Comparison of ENCODE assay signal across 8 cellular contexts in genomic region chr10:31602541-31603244, GRCh38.
DNase-seq lines count a peak whose midpoint lies in the region; ATAC-seq and TF ChIP-seq lines count a peak whose summit lies in the region.

No MANE protein-coding gene starts in this region.

- WGBS in GM23248 (ENCODE audit: low coverage in 1 of 2, low lambda C conversion rate in 2 of 2, missing lambda C conversion rate in 2 of 2), 2 experiments = 0 to 1% methylated on average over 15 to 23 of the region's 23 CpGs
- WGBS in esophagus muscularis mucosa = 14% methylated on average over 18 of the region's 23 CpGs

- TF ChIP-seq CTCF in AG09319 (IDR thresholded peaks at IDR 0.05; ENCODE audit: low read depth, low read length) (no peak), esophagus muscularis mucosa (IDR thresholded peaks at IDR 0.05) (no peak)

- no peak for TF ChIP-seq EP300 in esophagus muscularis mucosa (IDR thresholded peaks at IDR 0.05)

- peak overlapping the region; percentile 83 for H3K9ac ChIP-seq in GM23248

- H3K36me3 ChIP-seq in GM23248 (ENCODE audit: low read depth) = no peaks in the 10 kb centered on the region
- H3K36me3 ChIP-seq in esophagus muscularis mucosa = no peaks in the 10 kb centered on the region

- H3K9me3 ChIP-seq in GM23248 (ENCODE audit: low read depth) = no peaks in the 10 kb centered on the region
- no peaks in the 10 kb centered on the region for H3K9me3 ChIP-seq in esophagus muscularis mucosa

- ATAC-seq in SK-N-SH treated with all-trans-retinoic acid at 6 μM for 48 hours (peak; percentile 30), GM21390 (IDR thresholded peaks at IDR 0.05; ENCODE audit: unreplicated experiment) (no peak)

- H3K4me3 ChIP-seq in GM23248 = peak overlapping the region; percentile 80
- peak overlapping the region; percentile 61 to 83 (median 66) for H3K4me3 ChIP-seq in esophagus muscularis mucosa

- H3K27ac ChIP-seq in GM23248 (peak overlapping the region; percentile 70), esophagus muscularis mucosa (replicated peaks in 1 of 4) (peak overlapping the region; percentile 81 to 89 (median 87))

- peaks cover 4% of the 10 kb centered on the region; the same call in 1 of the 2 replicates for H3F3A ChIP-seq in GM23248 (ENCODE audit: insufficient read depth)

- H3K79me2 ChIP-seq in GM23248 (ENCODE audit: insufficient read depth) = no peaks in the 10 kb centered on the region

- H3K4me1 ChIP-seq in GM23248 (ENCODE audit: insufficient read depth) (peaks cover 3% of the 10 kb centered on the region; the same call in 1 of the 2 replicates), esophagus muscularis mucosa (peaks cover 14 to 41% (median 34%) of the 10 kb centered on the region in 4 donors)

- in situ Hi-C loops in GM23248 (cut with MboI) = no loop called here

- DNase-seq in AG09319 (ENCODE audit: extremely low read depth, low read depth) = peak; percentile 60
- DNase-seq in GM23248 = peak; percentile 96
- DNase-seq in esophagus muscularis mucosa (ENCODE audit: extremely low spot score) = peak; percentile 95
- peak; percentile 83 for DNase-seq in mucosa of gallbladder (ENCODE audit: low spot score)
- DNase-seq in ureter (ENCODE audit: low spot score) = peak; percentile 85
- DNase-seq in SKM-1 treated with dmso at 0.1 percent for 144 hours (lab: John Stamatoyannopoulos, UW; ENCODE audit: unreplicated experiment) = no peak

- H4K20me1 ChIP-seq in GM23248 (ENCODE audit: insufficient read depth) = no peaks in the 10 kb centered on the region

- H3K4me2 ChIP-seq in GM23248 (ENCODE audit: unreplicated experiment) = peak overlapping the region; percentile 89

- no peaks in the 10 kb centered on the region for H3K9me2 ChIP-seq in GM23248 (ENCODE audit: insufficient read depth)

- intact Hi-C loops in esophagus muscularis mucosa (cut with DNase I) = loop anchor here (5.0 kb wide), 2 partner anchors 160 to 280 kb away; no protein-coding TSS in a partner anchor

- TF ChIP-seq POLR2A in esophagus muscularis mucosa (IDR thresholded peaks at IDR 0.05; ENCODE audit: low read depth) = no peak

- no peaks in the 10 kb centered on the region for H3K27me3 ChIP-seq in GM23248 (replicated peaks; ENCODE audit: insufficient read depth)
- H3K27me3 ChIP-seq in esophagus muscularis mucosa = no peaks in the 10 kb centered on the region

- H2AFZ ChIP-seq in GM23248 = peak overlapping the region; percentile 86

TF ChIP-seq in SK-N-SH treated with all-trans-retinoic acid at 6 μM for 48 hours, 23 proteins besides CTCF, POLR2A, EP300 and RAD21:
- no peak for TF ChIP-seq ESRRG (CRISPR knock-in tag; IDR thresholded peaks at IDR 0.05)
- no peak for TF ChIP-seq PPARA (CRISPR knock-in tag; IDR thresholded peaks at IDR 0.05; ENCODE audit: borderline replicate concordance)
- no peak for TF ChIP-seq GLIS3 (CRISPR knock-in tag; IDR thresholded peaks at IDR 0.05)
- no peak for TF ChIP-seq TCF4 (CRISPR knock-in tag; IDR thresholded peaks at IDR 0.05; ENCODE audit: borderline replicate concordance)
- no peak for TF ChIP-seq RARB (CRISPR knock-in tag; IDR thresholded peaks at IDR 0.05)
- TF ChIP-seq ZNF565 (CRISPR knock-in tag; conservative IDR thresholded peaks at IDR 0.05; ENCODE audit: low read depth) = no peak
- TF ChIP-seq, protein P1, sequence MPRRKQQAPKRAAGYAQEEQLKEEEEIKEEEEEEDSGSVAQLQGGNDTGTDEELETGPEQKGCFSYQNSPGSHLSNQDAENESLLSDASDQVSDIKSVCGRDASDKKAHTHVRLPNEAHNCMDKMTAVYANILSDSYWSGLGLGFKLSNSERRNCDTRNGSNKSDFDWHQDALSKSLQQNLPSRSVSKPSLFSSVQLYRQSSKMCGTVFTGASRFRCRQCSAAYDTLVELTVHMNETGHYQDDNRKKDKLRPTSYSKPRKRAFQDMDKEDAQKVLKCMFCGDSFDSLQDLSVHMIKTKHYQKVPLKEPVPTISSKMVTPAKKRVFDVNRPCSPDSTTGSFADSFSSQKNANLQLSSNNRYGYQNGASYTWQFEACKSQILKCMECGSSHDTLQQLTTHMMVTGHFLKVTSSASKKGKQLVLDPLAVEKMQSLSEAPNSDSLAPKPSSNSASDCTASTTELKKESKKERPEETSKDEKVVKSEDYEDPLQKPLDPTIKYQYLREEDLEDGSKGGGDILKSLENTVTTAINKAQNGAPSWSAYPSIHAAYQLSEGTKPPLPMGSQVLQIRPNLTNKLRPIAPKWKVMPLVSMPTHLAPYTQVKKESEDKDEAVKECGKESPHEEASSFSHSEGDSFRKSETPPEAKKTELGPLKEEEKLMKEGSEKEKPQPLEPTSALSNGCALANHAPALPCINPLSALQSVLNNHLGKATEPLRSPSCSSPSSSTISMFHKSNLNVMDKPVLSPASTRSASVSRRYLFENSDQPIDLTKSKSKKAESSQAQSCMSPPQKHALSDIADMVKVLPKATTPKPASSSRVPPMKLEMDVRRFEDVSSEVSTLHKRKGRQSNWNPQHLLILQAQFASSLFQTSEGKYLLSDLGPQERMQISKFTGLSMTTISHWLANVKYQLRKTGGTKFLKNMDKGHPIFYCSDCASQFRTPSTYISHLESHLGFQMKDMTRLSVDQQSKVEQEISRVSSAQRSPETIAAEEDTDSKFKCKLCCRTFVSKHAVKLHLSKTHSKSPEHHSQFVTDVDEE (CRISPR knock-in tag; IDR thresholded peaks at IDR 0.05) = no peak
- TF ChIP-seq ISL1 (CRISPR knock-in tag; IDR thresholded peaks at IDR 0.05) = no peak
- no peak for TF ChIP-seq SNAI2 (CRISPR knock-in tag; IDR thresholded peaks at IDR 0.05)
- TF ChIP-seq, protein P2, sequence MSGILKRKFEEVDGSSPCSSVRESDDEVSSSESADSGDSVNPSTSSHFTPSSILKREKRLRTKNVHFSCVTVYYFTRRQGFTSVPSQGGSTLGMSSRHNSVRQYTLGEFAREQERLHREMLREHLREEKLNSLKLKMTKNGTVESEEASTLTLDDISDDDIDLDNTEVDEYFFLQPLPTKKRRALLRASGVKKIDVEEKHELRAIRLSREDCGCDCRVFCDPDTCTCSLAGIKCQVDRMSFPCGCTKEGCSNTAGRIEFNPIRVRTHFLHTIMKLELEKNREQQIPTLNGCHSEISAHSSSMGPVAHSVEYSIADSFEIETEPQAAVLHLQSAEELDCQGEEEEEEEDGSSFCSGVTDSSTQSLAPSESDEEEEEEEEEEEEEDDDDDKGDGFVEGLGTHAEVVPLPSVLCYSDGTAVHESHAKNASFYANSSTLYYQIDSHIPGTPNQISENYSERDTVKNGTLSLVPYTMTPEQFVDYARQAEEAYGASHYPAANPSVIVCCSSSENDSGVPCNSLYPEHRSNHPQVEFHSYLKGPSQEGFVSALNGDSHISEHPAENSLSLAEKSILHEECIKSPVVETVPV (CRISPR knock-in tag; IDR thresholded peaks at IDR 0.05) = no peak
